Comparison of ENCODE assay signal across 10 cellular contexts in genomic region chr10:17368708-17369272, GRCh38.
"Had no signal": no experiment of that assay in that cellular context is flagged by ENCODE, and none has a peak within 500 bp of the region (broad histone marks: within the 10 kb centered on the region; RNA-seq: fewer than 3 reads in every experiment).

No MANE protein-coding gene starts in this region.

- DNase-seq: activated CD4-positive, CD25-positive, alpha-beta regulatory T cell treated with anti-CD3 and anti-CD28 coated beads, Interleukin-2, amount 50 U/mL, for 72 hours; activated gamma-delta T cell treated with Interleukin-2 at 50 U/mL for 16 hours; activated T-cell treated with anti-CD3 and anti-CD28 coated beads for 4 hours; effector memory CD8-positive, alpha-beta T cell; erythroblast; hippocampal formation; kidney glomerular epithelial cell; stimulated activated CD4-positive, alpha-beta T cell treated with anti-CD3 and anti-CD28 coated beads, Interleukin-4, amount 100 ng/mL, for 1 hour had no signal

- H3K27ac Mint-ChIP-seq: effector memory CD8-positive, alpha-beta T cell had no signal

- ATAC-seq: effector memory CD8-positive, alpha-beta T cell had no signal

- H3K4me3 Mint-ChIP-seq: central memory CD8-positive, alpha-beta T cell; effector memory CD8-positive, alpha-beta T cell; neural crest cell had no signal

- H3K27me3 Mint-ChIP-seq: central memory CD8-positive, alpha-beta T cell had no signal

- H3K4me1 Mint-ChIP-seq: central memory CD8-positive, alpha-beta T cell; neural crest cell had no signal
